10 cellular contexts compared by ENCODE assay signal in the genomic region with DNA sequence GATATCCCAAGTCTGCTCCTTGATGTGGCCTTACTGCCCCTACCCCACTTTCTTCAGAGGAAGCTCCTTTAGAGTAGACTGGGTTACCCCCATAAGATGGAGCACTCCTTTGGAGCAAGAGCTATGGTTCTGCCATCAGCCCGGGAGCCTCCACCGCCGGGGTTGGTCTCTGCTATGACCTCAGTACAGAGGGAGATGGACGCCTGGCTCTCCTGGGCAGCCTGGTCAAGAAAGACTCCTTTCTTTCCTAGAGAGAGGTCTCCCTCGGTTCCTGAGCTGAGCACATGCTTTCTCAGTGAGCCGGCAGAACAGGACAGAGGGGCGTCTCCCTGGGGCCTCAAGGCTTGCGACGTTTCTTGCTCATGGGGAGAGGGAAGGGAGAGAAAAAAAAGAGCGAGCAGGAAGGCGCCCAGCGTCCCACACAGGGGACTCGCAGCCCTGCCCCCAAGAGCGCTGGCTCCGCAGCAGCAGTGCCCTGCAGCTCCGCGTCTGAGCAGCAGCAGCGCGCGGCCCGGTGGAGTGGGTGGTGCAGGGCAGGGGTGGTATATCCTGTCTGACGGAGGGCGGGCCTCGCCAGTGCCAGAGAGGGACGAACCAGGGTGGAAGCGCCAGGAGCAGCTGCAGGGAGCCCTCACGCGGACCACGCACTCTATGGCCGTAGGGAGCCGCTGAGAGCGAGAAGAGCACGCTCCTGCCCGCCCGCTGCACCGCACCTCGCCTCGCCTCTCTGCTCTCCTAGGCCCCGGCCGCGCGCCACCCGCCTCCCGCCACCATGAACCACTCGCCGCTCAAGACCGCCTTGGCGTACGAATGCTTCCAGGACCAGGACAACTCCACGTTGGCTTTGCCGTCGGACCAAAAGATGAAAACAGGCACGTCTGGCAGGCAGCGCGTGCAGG. TPM values are rescaled to one million over a fixed set of nuclear protein-coding genes. Genes with fewer than 3 reads are reported as not detected.
DNase-seq lines count a peak whose midpoint lies in the region; ATAC-seq and TF ChIP-seq lines count a peak whose summit lies in the region.
"Had no signal": no experiment of that assay in that cellular context is flagged by ENCODE, and none has a peak within 500 bp of the region (broad histone marks: within the 10 kb centered on the region; RNA-seq: fewer than 3 reads in every experiment).

A gene with protein sequence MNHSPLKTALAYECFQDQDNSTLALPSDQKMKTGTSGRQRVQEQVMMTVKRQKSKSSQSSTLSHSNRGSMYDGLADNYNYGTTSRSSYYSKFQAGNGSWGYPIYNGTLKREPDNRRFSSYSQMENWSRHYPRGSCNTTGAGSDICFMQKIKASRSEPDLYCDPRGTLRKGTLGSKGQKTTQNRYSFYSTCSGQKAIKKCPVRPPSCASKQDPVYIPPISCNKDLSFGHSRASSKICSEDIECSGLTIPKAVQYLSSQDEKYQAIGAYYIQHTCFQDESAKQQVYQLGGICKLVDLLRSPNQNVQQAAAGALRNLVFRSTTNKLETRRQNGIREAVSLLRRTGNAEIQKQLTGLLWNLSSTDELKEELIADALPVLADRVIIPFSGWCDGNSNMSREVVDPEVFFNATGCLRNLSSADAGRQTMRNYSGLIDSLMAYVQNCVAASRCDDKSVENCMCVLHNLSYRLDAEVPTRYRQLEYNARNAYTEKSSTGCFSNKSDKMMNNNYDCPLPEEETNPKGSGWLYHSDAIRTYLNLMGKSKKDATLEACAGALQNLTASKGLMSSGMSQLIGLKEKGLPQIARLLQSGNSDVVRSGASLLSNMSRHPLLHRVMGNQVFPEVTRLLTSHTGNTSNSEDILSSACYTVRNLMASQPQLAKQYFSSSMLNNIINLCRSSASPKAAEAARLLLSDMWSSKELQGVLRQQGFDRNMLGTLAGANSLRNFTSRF (plus strand): TSS at position 576 of the 899 bp plus-strand sequence. CDS start 197 bp downstream, at position 773.

- no peaks in the 10 kb centered on the region for H3K27me3 Mint-ChIP-seq in MCF 10A (ENCODE audit: insufficient read depth, unreplicated experiment)

- H3K27ac ChIP-seq in right lobe of liver = no peak within 1 kb of the TSS
- no peak within 1 kb of the TSS for H3K27ac ChIP-seq in thoracic aorta
- H3K27ac ChIP-seq in WERI-Rb-1 = no peak within 1 kb of the TSS
- H3K27ac ChIP-seq: SJSA1 had no signal

- CTCF ChIA-PET in MCF 10A (lab: Yijun Ruan, JAX) = interaction anchor here (0.6 to 14.2 kb wide), 14 partner anchors 9 to 611 kb away, joined by 3 to 415 read pairs (median 6); no protein-coding TSS in a partner anchor

- H3K36me3 ChIP-seq in right lobe of liver (no peaks in the 10 kb centered on the region), thoracic aorta (no peaks in the 10 kb centered on the region), WERI-Rb-1 (no peaks in the 10 kb centered on the region)
- H3K36me3 ChIP-seq: SJSA1 had no signal

- peaks cover 0 to 10% of the 10 kb centered on the region in 2 donors for H3K27me3 ChIP-seq in right lobe of liver
- H3K27me3 ChIP-seq in thoracic aorta (replicated peaks; ENCODE audit: insufficient read depth) = no peaks in the 10 kb centered on the region
- H3K27me3 ChIP-seq in WERI-Rb-1 (ENCODE audit: insufficient read depth, low read depth, severe bottlenecking) = no peaks in the 10 kb centered on the region

- no TSS peak for BruUV-seq in MCF 10A (replicated peaks; lab: Mats Ljungman, UMichigan)

- H3K27ac Mint-ChIP-seq in MCF 10A (ENCODE audit: low read depth, unreplicated experiment) = peak within 1 kb of the TSS; percentile 40

- intact Hi-C loops in MCF 10A (cut with micrococcal nuclease) (no loop called here), right lobe of liver (cut with DNase I) (no loop called here)

- no peaks in the 10 kb centered on the region for H3K9me3 ChIP-seq in right lobe of liver
- no peaks in the 10 kb centered on the region for H3K9me3 ChIP-seq in thoracic aorta
- H3K9me3 ChIP-seq in WERI-Rb-1 (ENCODE audit: severe bottlenecking) = peaks cover 4% of the 10 kb centered on the region
- H3K9me3 ChIP-seq: SJSA1 had no signal

- TF ChIP-seq CTCF in MCF 10A (IDR thresholded peaks at IDR 0.05; ENCODE audit: unreplicated experiment) (no peak), right lobe of liver (IDR thresholded peaks at IDR 0.05) (no peak), thoracic aorta (IDR thresholded peaks at IDR 0.05) (no peak), WERI-Rb-1 (IDR thresholded peaks at IDR 0.05; ENCODE audit: low read depth, low read length) (no peak)

- TF ChIP-seq POLR2A in right lobe of liver (IDR thresholded peaks at IDR 0.05) = no peak

- H3K36me3 Mint-ChIP-seq in MCF 10A (ENCODE audit: insufficient read depth, unreplicated experiment) = no peaks in the 10 kb centered on the region

- in situ Hi-C loops in G401 (cut with HindIII; ENCODE audit: low sequenced_read_pairs) = no loop called here

- 11% methylated on average over 24 of the region's 55 CpGs for WGBS in right lobe of liver (ENCODE audit: insufficient coverage, low coverage, low lambda C conversion rate, missing lambda C conversion rate)

- no peak within 1 kb of the TSS for H3K4me3 ChIP-seq in right lobe of liver
- H3K4me3 ChIP-seq in thoracic aorta = peak within 1 kb of the TSS; percentile 54
- H3K4me3 ChIP-seq in WERI-Rb-1 (ENCODE audit: low read depth, low read length) = no peak within 1 kb of the TSS
- H3K4me3 ChIP-seq: SJSA1 had no signal

- DNase-seq in activated CD8-positive, alpha-beta memory T cell treated with anti-CD3 and anti-CD28 coated beads for 24 hours = peak; percentile 63
- DNase-seq in activated CD8-positive, alpha-beta memory T cell treated with anti-CD3 and anti-CD28 coated beads, Interleukin-2, amount 50 U/mL, for 4 hours = no peak
- no peak for DNase-seq in MCF 10A (ENCODE audit: unreplicated experiment)
- DNase-seq in right lobe of liver = no peak
- DNase-seq in thoracic aorta (ENCODE audit: low spot score) = no peak
- DNase-seq in G401 (ENCODE audit: low spot score) = no peak
- no peak for DNase-seq in SKM-1 (lab: John Stamatoyannopoulos, UW; ENCODE audit: unreplicated experiment)
- DNase-seq in WERI-Rb-1 = no peak

- ATAC-seq in right lobe of liver (peak; percentile 35 to 57 (median 46)), thoracic aorta (ENCODE audit: insufficient number of reproducible peaks, low FRiP score, low read depth) (no peak)

- no peak within 1 kb of the TSS for H3K4me3 Mint-ChIP-seq in MCF 10A (ENCODE audit: unreplicated experiment)

- POLR2A ChIA-PET in MCF 10A (lab: Yijun Ruan, JAX) = interaction anchor here (0.6 to 46.7 kb wide), 4 partner anchors 2 to 388 kb away, joined by 4 to 3819 read pairs (median 1912); partner anchors contain the start of gene INAVA and of another gene

- peaks cover 22% of the 10 kb centered on the region for H3K4me1 Mint-ChIP-seq in MCF 10A (ENCODE audit: insufficient read depth, unreplicated experiment)

- H3K4me1 ChIP-seq in right lobe of liver = no peaks in the 10 kb centered on the region
- H3K4me1 ChIP-seq in thoracic aorta (ENCODE audit: control insufficient read depth in 1 of 2, low read depth in 2 of 2) = peaks cover 0 to 8% of the 10 kb centered on the region in 2 donors

- H3K9me3 Mint-ChIP-seq in MCF 10A (ENCODE audit: unreplicated experiment) = no peaks in the 10 kb centered on the region

RNA-seq across cellular contexts. Expression of the gene that starts here (rescaled TPM):
- 0.30 and 0.32 TPM in 2 replicates for total RNA-seq in MCF 10A (2022)
- not detected for total RNA-seq in right lobe of liver
- under 1 TPM in 1 of 2 donors, not detected in 1; 0.54 TPM for total RNA-seq in thoracic aorta
- total RNA-seq in G401 (2014; rRNA removed; shearing (Covaris generic)) = 0.06 TPM in 1 of 2 replicates, not detected in the other
- total RNA-seq: lung microvascular endothelial cell, SJSA1 had no signal

Comparison
In these comparisons a context has a peak if more than half of its experiments do, and no peak if none do; other contexts are left out.
1. Peak in ATAC-seq in right lobe of liver; RNA of the gene not detected or under 1 TPM.